In genomic region chr12:121803861-121804416, GRCh38 we compare ENCODE assay signal across 8 cellular contexts. TPM values are rescaled to one million over a fixed set of nuclear protein-coding genes. Genes with fewer than 3 reads are reported as not detected.
A peak's percentile ranks its signal among the peaks of the same experiment; 100 is the strongest.
DNase-seq lines count a peak whose midpoint lies in the region; ATAC-seq and TF ChIP-seq lines count a peak whose summit lies in the region.

SETD1B (plus strand) TSS chr12:121804009; CDS start chr12:121804738, 729 bp downstream.

- H3K27ac ChIP-seq in mesenchymal stem cell (ENCODE audit: low read length, poor library complexity, severe bottlenecking): peak within 1 kb of the TSS; percentile 99
- peak within 1 kb of the TSS; percentile 100 for H3K27ac ChIP-seq in subcutaneous abdominal adipose tissue (ENCODE audit: low read depth, low read length)

- peak within 1 kb of the TSS; percentile 96 for H2BK120ac ChIP-seq in mesenchymal stem cell (ENCODE audit: low read depth, low read length)

- DNase-seq in GM12864 (ENCODE audit: low read depth): no peak
- DNase-seq in NAMALWA (ENCODE audit: low spot score): peak; percentile 60
- DNase-seq in WTC11 (ENCODE audit: low spot score): no peak
- DNase-seq in mesenchymal stem cell: peak; percentile 67

- H3K23ac ChIP-seq in mesenchymal stem cell (ENCODE audit: low read length in 2 of 2): peak within 1 kb of the TSS in 1 of 2 experiments; percentile 92

- H3K36me3 ChIP-seq in endocrine pancreas (ENCODE audit: control insufficient read depth, insufficient read depth, low read length): no peaks in the 10 kb centered on the region
- peaks cover 20 to 28% of the 10 kb centered on the region in 2 experiments for H3K36me3 ChIP-seq in mesenchymal stem cell (ENCODE audit: control insufficient read depth in 1 of 2, insufficient read depth in 2 of 2, low read depth in 1 of 2, low read length in 2 of 2)
- H3K36me3 ChIP-seq in subcutaneous abdominal adipose tissue (ENCODE audit: control insufficient read depth in 5 of 5, insufficient read depth in 5 of 5, low read length in 5 of 5): peaks cover 0 to 19% (median 11%) of the 10 kb centered on the region in 5 donors

- H2BK15ac ChIP-seq in mesenchymal stem cell (ENCODE audit: low read depth, poor library complexity, severe bottlenecking): peak within 1 kb of the TSS; percentile 78

- no peaks in the 10 kb centered on the region for H3K27me3 Mint-ChIP-seq in WTC11 (ENCODE audit: low read depth)

- CTCF ChIA-PET in WTC11 (lab: Charles Lee): interaction anchor here (1.2 to 12.5 kb wide), 4 partner anchors 3 to 84 kb away, joined by 5 to 532 read pairs (median 270); partner anchors contain the start of genes PSMD9, RHOF and SETD1B

- H3K9ac ChIP-seq in endocrine pancreas (ENCODE audit: control insufficient read depth, insufficient read depth, low read length): peak within 1 kb of the TSS; percentile 66
- H3K9ac ChIP-seq in mesenchymal stem cell (ENCODE audit: low read length): peak within 1 kb of the TSS; percentile 99
- H3K9ac ChIP-seq in subcutaneous abdominal adipose tissue (ENCODE audit: low read length in 5 of 5): peak within 1 kb of the TSS in 4 of 5 donors; percentile 76 to 99 (median 96)

- H3K27ac Mint-ChIP-seq in WTC11: peak within 1 kb of the TSS; percentile 100

- no peaks in the 10 kb centered on the region for H3K27me3 ChIP-seq in endocrine pancreas (ENCODE audit: control insufficient read depth, insufficient read depth, low read length)
- H3K27me3 ChIP-seq in mesenchymal stem cell (ENCODE audit: control insufficient read depth in 1 of 2, insufficient read depth in 1 of 2, low read length in 2 of 2): no peaks in the 10 kb centered on the region
- no peaks in the 10 kb centered on the region for H3K27me3 ChIP-seq in subcutaneous abdominal adipose tissue (ENCODE audit: control insufficient read depth in 5 of 5, insufficient read depth in 4 of 5, low read length in 5 of 5)

- peak within 1 kb of the TSS; percentile 90 to 91 for H3K4ac ChIP-seq in mesenchymal stem cell (ENCODE audit: low read depth in 1 of 2, low read length in 2 of 2)

- peak within 1 kb of the TSS; percentile 88 for H2BK5ac ChIP-seq in mesenchymal stem cell (ENCODE audit: low read depth, low read length, poor library complexity, severe bottlenecking)

- H3K4me2 ChIP-seq in mesenchymal stem cell (ENCODE audit: low read length, poor library complexity, severe bottlenecking): peak within 1 kb of the TSS; percentile 99

- no peak within 1 kb of the TSS for H2AK5ac ChIP-seq in mesenchymal stem cell (ENCODE audit: low read length, severe bottlenecking)

- peaks cover 8% of the 10 kb centered on the region for H3K79me1 ChIP-seq in mesenchymal stem cell (replicated peaks; ENCODE audit: low read length, poor library complexity, severe bottlenecking)

- H4K91ac ChIP-seq in mesenchymal stem cell (ENCODE audit: low read length): peak within 1 kb of the TSS; percentile 93

- ATAC-seq in WTC11 (peak; percentile 4), HG02973 (IDR thresholded peaks at IDR 0.05; ENCODE audit: unreplicated experiment) (no peak), GM19351 (IDR thresholded peaks at IDR 0.05; ENCODE audit: unreplicated experiment) (no peak)

- H4K8ac ChIP-seq in mesenchymal stem cell (ENCODE audit: low read length): peak within 1 kb of the TSS; percentile 96

- peak within 1 kb of the TSS; percentile 79 for H3K4me3 ChIP-seq in GM12864 (ENCODE audit: low read depth, low read length)
- H3K4me3 ChIP-seq in endocrine pancreas (ENCODE audit: control insufficient read depth, insufficient read depth, low read length): peak within 1 kb of the TSS; percentile 89
- peak within 1 kb of the TSS; percentile 79 to 85 for H3K4me3 ChIP-seq in mesenchymal stem cell (ENCODE audit: insufficient read depth in 1 of 2, low read depth in 1 of 2, low read length in 2 of 2)
- peak within 1 kb of the TSS; percentile 71 to 85 (median 76) for H3K4me3 ChIP-seq in subcutaneous abdominal adipose tissue (ENCODE audit: low read depth in 1 of 5, low read length in 5 of 5)

- peak within 1 kb of the TSS; percentile 74 to 98 for H3K14ac ChIP-seq in mesenchymal stem cell (ENCODE audit: low read length in 2 of 2)

- 1% methylated on average over 27 of the region's 74 CpGs for WGBS in mesenchymal stem cell

- POLR2A ChIA-PET in WTC11 (lab: Charles Lee): interaction anchor here (0.6 to 11.7 kb wide), 4 partner anchors 5 to 91 kb away, joined by 4 to 161 read pairs (median 22); partner anchors contain the start of genes RHOF and TMEM120B

- H3K36me3 Mint-ChIP-seq in WTC11: peaks cover 10% of the 10 kb centered on the region; the same call in 1 of the 2 replicates

- H3K9me3 ChIP-seq in endocrine pancreas (ENCODE audit: control insufficient read depth, low read length) (no peaks in the 10 kb centered on the region), mesenchymal stem cell (ENCODE audit: control insufficient read depth, low read length) (no peaks in the 10 kb centered on the region), subcutaneous abdominal adipose tissue (ENCODE audit: control insufficient read depth in 5 of 5, low read length in 5 of 5) (no peaks in the 10 kb centered on the region)

- peak within 1 kb of the TSS; percentile 95 for H3K18ac ChIP-seq in mesenchymal stem cell (ENCODE audit: low read depth in 1 of 2, low read length in 2 of 2)

- H3K4me3 Mint-ChIP-seq in WTC11: peak within 1 kb of the TSS; percentile 81

- H3K4me1 ChIP-seq in endocrine pancreas (ENCODE audit: control insufficient read depth, insufficient read depth, low read length) (no peaks in the 10 kb centered on the region), mesenchymal stem cell (ENCODE audit: control insufficient read depth, insufficient read depth, low read depth, low read length) (peaks cover 23% of the 10 kb centered on the region), subcutaneous abdominal adipose tissue (ENCODE audit: control insufficient read depth in 5 of 5, insufficient read depth in 5 of 5, low read length in 5 of 5) (peaks cover 9 to 64% (median 57%) of the 10 kb centered on the region in 5 donors)

- no peaks in the 10 kb centered on the region for H3K9me3 Mint-ChIP-seq in WTC11

- peaks cover 33% of the 10 kb centered on the region for H3K4me1 Mint-ChIP-seq in WTC11

- H2BK12ac ChIP-seq in mesenchymal stem cell (ENCODE audit: low read length in 2 of 2): peak within 1 kb of the TSS in 1 of 2 experiments; percentile 65

- TF ChIP-seq CTCF in GM12864 (IDR thresholded peaks at IDR 0.05; ENCODE audit: low read depth, low read length, missing control alignments) (no peak), WTC11 (IDR thresholded peaks at IDR 0.05) (no peak)

- H2AFZ ChIP-seq in mesenchymal stem cell (ENCODE audit: low read depth, low read length): no peak within 1 kb of the TSS

TF ChIP-seq in WTC11, 78 proteins besides CTCF, POLR2A, EP300 and RAD21:
- peak; percentile 98 for TF ChIP-seq ZNF263 (CRISPR knock-in tag; IDR thresholded peaks at IDR 0.05; ENCODE audit: low read depth)
- TF ChIP-seq, protein P1, sequence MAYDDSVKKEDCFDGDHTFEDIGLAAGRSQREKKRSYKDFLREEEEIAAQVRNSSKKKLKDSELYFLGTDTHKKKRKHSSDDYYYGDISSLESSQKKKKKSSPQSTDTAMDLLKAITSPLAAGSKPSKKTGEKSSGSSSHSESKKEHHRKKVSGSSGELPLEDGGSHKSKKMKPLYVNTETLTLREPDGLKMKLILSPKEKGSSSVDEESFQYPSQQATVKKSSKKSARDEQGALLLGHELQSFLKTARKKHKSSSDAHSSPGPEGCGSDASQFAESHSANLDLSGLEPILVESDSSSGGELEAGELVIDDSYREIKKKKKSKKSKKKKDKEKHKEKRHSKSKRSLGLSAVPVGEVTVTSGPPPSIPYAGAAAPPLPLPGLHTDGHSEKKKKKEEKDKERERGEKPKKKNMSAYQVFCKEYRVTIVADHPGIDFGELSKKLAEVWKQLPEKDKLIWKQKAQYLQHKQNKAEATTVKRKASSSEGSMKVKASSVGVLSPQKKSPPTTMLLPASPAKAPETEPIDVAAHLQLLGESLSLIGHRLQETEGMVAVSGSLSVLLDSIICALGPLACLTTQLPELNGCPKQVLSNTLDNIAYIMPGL (CRISPR knock-in tag; IDR thresholded peaks at IDR 0.05): no peak
- no peak for TF ChIP-seq SMAD4 (CRISPR knock-in tag; IDR thresholded peaks at IDR 0.05)
- TF ChIP-seq, protein P2, sequence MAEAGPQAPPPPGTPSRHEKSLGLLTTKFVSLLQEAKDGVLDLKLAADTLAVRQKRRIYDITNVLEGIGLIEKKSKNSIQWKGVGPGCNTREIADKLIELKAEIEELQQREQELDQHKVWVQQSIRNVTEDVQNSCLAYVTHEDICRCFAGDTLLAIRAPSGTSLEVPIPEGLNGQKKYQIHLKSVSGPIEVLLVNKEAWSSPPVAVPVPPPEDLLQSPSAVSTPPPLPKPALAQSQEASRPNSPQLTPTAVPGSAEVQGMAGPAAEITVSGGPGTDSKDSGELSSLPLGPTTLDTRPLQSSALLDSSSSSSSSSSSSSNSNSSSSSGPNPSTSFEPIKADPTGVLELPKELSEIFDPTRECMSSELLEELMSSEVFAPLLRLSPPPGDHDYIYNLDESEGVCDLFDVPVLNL (CRISPR knock-in tag; IDR thresholded peaks at IDR 0.05; ENCODE audit: borderline replicate concordance, low read depth): no peak
- TF ChIP-seq OVOL2 (CRISPR knock-in tag; IDR thresholded peaks at IDR 0.05; ENCODE audit: borderline replicate concordance): no peak
- TF ChIP-seq NR3C1 (CRISPR knock-in tag; conservative IDR thresholded peaks at IDR 0.05; ENCODE audit: low read depth): no peak
- 0 out of 2 replicates have a peak, but pooled peaks have one; percentile 31 for TF ChIP-seq ZNF416 (CRISPR knock-in tag; IDR thresholded peaks at IDR 0.05)
- TF ChIP-seq, protein P3, sequence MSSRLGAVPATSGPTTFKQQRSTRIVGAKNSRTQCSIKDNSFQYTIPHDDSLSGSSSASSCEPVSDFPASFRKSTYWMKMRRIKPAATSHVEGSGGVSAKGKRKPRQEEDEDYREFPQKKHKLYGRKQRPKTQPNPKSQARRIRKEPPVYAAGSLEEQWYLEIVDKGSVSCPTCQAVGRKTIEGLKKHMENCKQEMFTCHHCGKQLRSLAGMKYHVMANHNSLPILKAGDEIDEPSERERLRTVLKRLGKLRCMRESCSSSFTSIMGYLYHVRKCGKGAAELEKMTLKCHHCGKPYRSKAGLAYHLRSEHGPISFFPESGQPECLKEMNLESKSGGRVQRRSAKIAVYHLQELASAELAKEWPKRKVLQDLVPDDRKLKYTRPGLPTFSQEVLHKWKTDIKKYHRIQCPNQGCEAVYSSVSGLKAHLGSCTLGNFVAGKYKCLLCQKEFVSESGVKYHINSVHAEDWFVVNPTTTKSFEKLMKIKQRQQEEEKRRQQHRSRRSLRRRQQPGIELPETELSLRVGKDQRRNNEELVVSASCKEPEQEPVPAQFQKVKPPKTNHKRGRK (CRISPR knock-in tag; IDR thresholded peaks at IDR 0.05; ENCODE audit: borderline replicate concordance): no peak
- no peak for TF ChIP-seq ZNF423 (CRISPR knock-in tag; IDR thresholded peaks at IDR 0.05)
- TF ChIP-seq IRF2 (CRISPR knock-in tag; IDR thresholded peaks at IDR 0.05; ENCODE audit: borderline replicate concordance, low read depth): no peak
- TF ChIP-seq JAZF1 (CRISPR knock-in tag; IDR thresholded peaks at IDR 0.05): no peak

RNA-seq across cellular contexts. Expression of gene SETD1B, which starts in this region (rescaled TPM):
- total RNA-seq in WTC11 (2021): 18.0 to 19.5 TPM (median 18.4 TPM) in 3 replicates
- 10.4 TPM for polyA plus RNA-seq in mesenchymal stem cell (2013, experiment 1 of 2)
- 9.3 TPM for polyA plus RNA-seq in mesenchymal stem cell (2013, experiment 2 of 2)

Comparison
In these comparisons a context has a peak if more than half of its experiments do, and no peak if none do; other contexts are left out.
1. DNase-seq: peak in NAMALWA (single experiment) and mesenchymal stem cell (single experiment); none in GM12864 (single experiment) and WTC11 (single experiment).
2. Peak in every context shown above with its lines, with median percentiles within 50 percentile points of each other: H3K4me3 ChIP-seq and H3K9ac ChIP-seq.